In genomic region chrX:41382699-41383645, GRCh38 we compare ENCODE assay signal across 1 cellular context.
TF ChIP-seq lines count a peak whose summit lies in the region.

No MANE protein-coding gene starts in this region.

TF ChIP-seq in HEK293, 187 proteins besides CTCF, POLR2A, EP300 and RAD21 (continued from another document):
- TF ChIP-seq PRDM6 (tag by site-specific recombination; IDR thresholded peaks at IDR 0.05) = 0 out of 2 replicates have a peak, but pooled peaks have one; percentile 18
- no peak for TF ChIP-seq ZBTB20 (tag by site-specific recombination; IDR thresholded peaks at IDR 0.05)
